16 cellular contexts compared by ENCODE assay signal in the genomic region with DNA sequence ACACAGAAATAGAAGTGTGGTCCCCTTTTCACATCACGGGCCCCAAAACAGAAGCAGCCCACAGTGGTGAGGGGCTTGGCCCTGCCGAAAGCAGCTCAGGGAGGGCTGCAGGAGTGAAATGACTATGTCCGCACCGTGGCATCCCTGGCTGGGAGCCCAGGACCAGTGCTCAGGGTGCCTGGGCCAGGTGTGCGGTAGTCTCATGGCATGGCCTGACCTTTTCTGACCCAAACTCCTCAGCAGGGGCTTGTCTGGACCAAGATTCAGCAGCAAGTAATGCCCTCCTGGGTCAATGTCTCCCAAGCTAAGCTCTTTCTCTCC.
"Had no signal": no experiment of that assay in that cellular context is flagged by ENCODE, and none has a peak within 500 bp of the region (broad histone marks: within the 10 kb centered on the region; RNA-seq: fewer than 3 reads in every experiment).

No MANE protein-coding gene starts in this region.

- ATAC-seq: heart left ventricle; natural killer cell; pancreas; right cardiac atrium; stimulated activated naive CD8-positive, alpha-beta T cell treated with anti-CD3 and anti-CD28 coated beads, Interleukin-15, amount 100 ng/mL, for 72 hours had no signal

- H3K4me1 ChIP-seq: heart left ventricle, pancreas, testis, transverse colon had no signal

- H3K36me3 ChIP-seq: heart left ventricle, pancreas, transverse colon had no signal

- DNase-seq: effector CD4-positive, alpha-beta T cell; hippocampal formation; kidney glomerular epithelial cell; natural killer cell; occipital lobe; right cardiac atrium; small intestine; stimulated activated CD4-positive, alpha-beta T cell treated with anti-CD3 and anti-CD28 coated beads, Interleukin-12 subunit alpha, Interleukin-12 subunit beta, amount 100 ng/mL, for 4 hours; stimulated activated naive CD8-positive, alpha-beta T cell treated with anti-CD3 and anti-CD28 coated beads, Interleukin-15, amount 100 ng/mL, for 72 hours; testis; transverse colon had no signal

- H3K27ac Mint-ChIP-seq: natural killer cell, progenitor cell of endocrine pancreas had no signal

- H3K9me3 ChIP-seq: pancreas, testis, transverse colon had no signal

- H3K27me3 ChIP-seq: pancreas, testis, transverse colon had no signal

- H3K36me3 Mint-ChIP-seq: natural killer cell had no signal

- H3K27ac ChIP-seq: coronary artery, heart left ventricle, pancreas, testis, transverse colon had no signal

- H3K4me1 Mint-ChIP-seq: natural killer cell; stimulated activated naive CD8-positive, alpha-beta T cell treated with anti-CD3 and anti-CD28 coated beads, Interleukin-15, amount 100 ng/mL, for 72 hours had no signal

- H3K4me3 Mint-ChIP-seq: natural killer cell; neural crest cell; stimulated activated naive CD8-positive, alpha-beta T cell treated with anti-CD3 and anti-CD28 coated beads, Interleukin-15, amount 100 ng/mL, for 72 hours had no signal

- H3K4me3 ChIP-seq: coronary artery, heart left ventricle, pancreas, testis, transverse colon had no signal
